In the genomic region with DNA sequence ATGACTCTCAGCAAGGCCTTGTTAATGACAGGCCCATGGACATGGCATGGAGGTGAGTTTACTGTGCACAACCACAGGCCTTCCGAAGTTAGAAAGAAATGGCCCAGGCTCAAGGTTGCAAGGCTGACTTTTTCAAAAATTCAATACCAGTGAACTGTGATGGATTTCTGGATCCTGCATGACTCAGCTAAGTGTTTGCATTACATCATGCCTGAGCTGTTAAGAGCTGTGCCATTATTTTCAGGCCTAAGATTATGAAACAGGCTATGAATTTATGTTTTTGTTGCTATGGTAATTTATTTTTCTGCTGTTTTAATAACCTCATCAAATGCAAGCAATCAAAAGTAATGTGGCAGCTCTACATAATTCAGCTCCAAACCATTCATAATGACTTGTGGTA, we compare ENCODE assay signal across 9 cellular contexts.
A peak's percentile ranks its signal among the peaks of the same experiment; 100 is the strongest.
DNase-seq lines count a peak whose midpoint lies in the region; TF ChIP-seq lines count a peak whose summit lies in the region.
"Had no signal": no experiment of that assay in that cellular context is flagged by ENCODE, and none has a peak within 500 bp of the region (broad histone marks: within the 10 kb centered on the region; RNA-seq: fewer than 3 reads in every experiment).

No MANE protein-coding gene starts in this region.

- TF ChIP-seq CTCF in left ventricle myocardium inferior (IDR thresholded peaks at IDR 0.05; ENCODE audit: borderline replicate concordance) (no peak), smooth muscle cell (IDR thresholded peaks at IDR 0.05; ENCODE audit: borderline replicate concordance, insufficient read depth, poor library complexity, severe bottlenecking) (no peak)

- peaks cover 4% of the 10 kb centered on the region for H3F3A ChIP-seq in smooth muscle cell (ENCODE audit: low read depth)

- DNase-seq in H4 (ENCODE audit: low spot score) (peak; percentile 86), SK-N-MC (ENCODE audit: low read depth, low spot score) (peak; percentile 76), left ventricle myocardium inferior (no peak), smooth muscle cell (lab: John Stamatoyannopoulos, UW; ENCODE audit: unreplicated experiment) (no peak), GM19238 (ENCODE audit: insufficient read length, low spot score) (no peak), NCI-H187 (lab: John Stamatoyannopoulos, UW) (no peak), COLO668 (lab: John Stamatoyannopoulos, UW; ENCODE audit: unreplicated experiment) (no peak)
- DNase-seq: stimulated activated CD4-positive, alpha-beta T cell treated with anti-CD3 and anti-CD28 coated beads, Interleukin-4, amount 100 ng/mL, for 1 hour had no signal

- H3K36me3 ChIP-seq in SK-N-MC (ENCODE audit: insufficient read depth, low read length) (no peaks in the 10 kb centered on the region), left ventricle myocardium inferior (no peaks in the 10 kb centered on the region), smooth muscle cell (ENCODE audit: low read depth) (no peaks in the 10 kb centered on the region)
- H3K36me3 ChIP-seq: cardiac muscle cell had no signal

- H4K20me1 ChIP-seq in smooth muscle cell (ENCODE audit: low read depth) = no peaks in the 10 kb centered on the region

- H3K4me1 ChIP-seq in left ventricle myocardium inferior = no peaks in the 10 kb centered on the region
- H3K4me1 ChIP-seq in smooth muscle cell (ENCODE audit: low read depth) = peaks cover 8% of the 10 kb centered on the region

- intact Hi-C loops in left ventricle myocardium inferior (cut with micrococcal nuclease) = no loop called here

- 27% methylated on average over 1 of the region's 1 CpG for WGBS in smooth muscle cell (ENCODE audit: low lambda C conversion rate)

- H3K27me3 ChIP-seq in left ventricle myocardium inferior (ENCODE audit: low read depth) = peaks cover 20% of the 10 kb centered on the region
- no peaks in the 10 kb centered on the region for H3K27me3 ChIP-seq in smooth muscle cell (ENCODE audit: low read depth)
- H3K27me3 ChIP-seq: cardiac muscle cell had no signal

- H3K9me3 ChIP-seq in SK-N-MC (ENCODE audit: low read depth, low read length) = no peaks in the 10 kb centered on the region
- H3K9me3 ChIP-seq in left ventricle myocardium inferior (replicated peaks) = no peaks in the 10 kb centered on the region
- H3K9me3 ChIP-seq in smooth muscle cell (replicated peaks; ENCODE audit: low read depth) = no peaks in the 10 kb centered on the region

- H3K4me3 ChIP-seq in SK-N-MC = peak overlapping the region; percentile 40
- no peak overlapping the region for H3K4me3 ChIP-seq in left ventricle myocardium inferior
- H3K4me3 ChIP-seq in smooth muscle cell = no peak overlapping the region
- H3K4me3 ChIP-seq: cardiac muscle cell had no signal

- peak overlapping the region; percentile 67 for H3K4me2 ChIP-seq in smooth muscle cell

- no peaks in the 10 kb centered on the region for H3K79me2 ChIP-seq in smooth muscle cell (ENCODE audit: low read depth)

- no peak overlapping the region for H2AFZ ChIP-seq in smooth muscle cell (ENCODE audit: low read depth)

- peak overlapping the region; percentile 60 for H3K9ac ChIP-seq in SK-N-MC (ENCODE audit: insufficient read length)
- peak overlapping the region; percentile 88 for H3K9ac ChIP-seq in smooth muscle cell (ENCODE audit: low read depth)

- H3K27ac ChIP-seq in SK-N-MC = peak overlapping the region; percentile 90
- peak overlapping the region; percentile 33 for H3K27ac ChIP-seq in left ventricle myocardium inferior (replicated peaks)
- peak overlapping the region; percentile 98 for H3K27ac ChIP-seq in smooth muscle cell (ENCODE audit: low read depth)
- H3K27ac ChIP-seq: cardiac muscle cell had no signal

Comparison
In these comparisons a context has a peak if more than half of its experiments do, and no peak if none do; other contexts are left out.
1. DNase-seq: peak in H4 (single experiment) and SK-N-MC (single experiment); none in left ventricle myocardium inferior (single experiment), smooth muscle cell (single experiment), GM19238 (single experiment), NCI-H187 (0 of 2) and COLO668 (single experiment).
2. H3K27ac ChIP-seq: peak in every context shown above with its lines; median percentile 98 in smooth muscle cell; 90 in SK-N-MC; 33 in left ventricle myocardium inferior.